Comparison of ENCODE assay signal across 10 cellular contexts in genomic region chr4:164937576-164938270, GRCh38. TPM values are rescaled to one million over a fixed set of nuclear protein-coding genes. Genes with fewer than 3 reads are reported as not detected.
DNase-seq lines count a peak whose midpoint lies in the region; ATAC-seq, FAIRE-seq and TF ChIP-seq lines count a peak whose summit lies in the region.
"Had no signal": no experiment of that assay in that cellular context is flagged by ENCODE, and none has a peak within 500 bp of the region (broad histone marks: within the 10 kb centered on the region; RNA-seq: fewer than 3 reads in every experiment).

No MANE protein-coding gene starts in this region.

- peak; percentile 92 for FAIRE-seq in GM19239 (lab: Jason Lieb, UNC)

- no peaks in the 10 kb centered on the region for H3K9me3 ChIP-seq in mammary epithelial cell (replicated peaks; ENCODE audit: insufficient read depth, low read length)
- H3K9me3 ChIP-seq: psoas muscle had no signal

- no peaks in the 10 kb centered on the region for H3K4me1 ChIP-seq in mammary epithelial cell (ENCODE audit: insufficient read depth, low read length)
- H3K4me1 ChIP-seq: psoas muscle had no signal

- no peak overlapping the region for H2AFZ ChIP-seq in mammary epithelial cell (ENCODE audit: low read depth, low read length)

- peaks cover 58% of the 10 kb centered on the region for H3K27me3 Mint-ChIP-seq in stimulated activated memory B cell treated with anti-CD40 and anti-IgM and Interleukin-4, amounts not matched to agents 10 μg/mL and 1 μg/mL and 100 μg/mL, for 72 hours
- H3K27me3 Mint-ChIP-seq in activated naive CD4-positive, alpha-beta T cell treated with anti-CD3 and anti-CD28 coated beads, Interleukin-2, amount 10 ng/mL, durations not matched to agents 7 days and 5 days, result peaks cover 12% of the 10 kb centered on the region

- no peaks in the 10 kb centered on the region for H3K4me1 Mint-ChIP-seq in stimulated activated memory B cell treated with anti-CD40 and anti-IgM and Interleukin-4, amounts not matched to agents 10 μg/mL and 1 μg/mL and 100 μg/mL, for 72 hours
- no peaks in the 10 kb centered on the region for H3K4me1 Mint-ChIP-seq in activated naive CD4-positive, alpha-beta T cell treated with anti-CD3 and anti-CD28 coated beads, Interleukin-2, amount 10 ng/mL, durations not matched to agents 7 days and 5 days

- TF ChIP-seq CTCF in 22Rv1 (IDR thresholded peaks at IDR 0.05), result peak; percentile 23
- peak; percentile 8 to 21 for TF ChIP-seq CTCF in mammary epithelial cell (conservative IDR thresholded peaks at IDR 0.05 in 1 of 2, IDR thresholded peaks at IDR 0.05 in 1 of 2; ENCODE audit: extremely low read depth in 1 of 2, insufficient read depth in 1 of 2, low read depth in 1 of 2, low read length in 2 of 2)

- CTCF ChIA-PET in mammary epithelial cell (lab: Charles Lee; ENCODE audit: low non-redundant PET), result interaction anchor here (0.7 kb wide), 1 partner anchor 1768 kb away, joined by 3 read pairs; no protein-coding TSS in a partner anchor
- CTCF ChIA-PET in activated naive CD4-positive, alpha-beta T cell treated with anti-CD3 and anti-CD28 coated beads, Interleukin-2, amount 10 ng/mL, durations not matched to agents 7 days and 5 days (lab: Charles Lee), result interaction anchor here (1.9 kb wide), 1 partner anchor 160 kb away, joined by 5 read pairs; no protein-coding TSS in a partner anchor

- H3K79me2 ChIP-seq in mammary epithelial cell (ENCODE audit: insufficient read depth, low read length), result no peaks in the 10 kb centered on the region

- H3K9ac ChIP-seq in mammary epithelial cell (ENCODE audit: insufficient read depth, low read length), result no peak overlapping the region

- H3K4me2 ChIP-seq in mammary epithelial cell (ENCODE audit: insufficient read depth, low read depth, low read length), result no peak overlapping the region

- no peaks in the 10 kb centered on the region for H3K36me3 Mint-ChIP-seq in stimulated activated memory B cell treated with anti-CD40 and anti-IgM and Interleukin-4, amounts not matched to agents 10 μg/mL and 1 μg/mL and 100 μg/mL, for 72 hours
- no peaks in the 10 kb centered on the region for H3K36me3 Mint-ChIP-seq in activated naive CD4-positive, alpha-beta T cell treated with anti-CD3 and anti-CD28 coated beads, Interleukin-2, amount 10 ng/mL, durations not matched to agents 7 days and 5 days

- no TSS peak for BruUV-seq in mammary epithelial cell (replicated peaks; lab: Mats Ljungman, UMichigan)

- no peaks in the 10 kb centered on the region for H3K36me3 ChIP-seq in mammary epithelial cell (ENCODE audit: insufficient read depth, low read length)

- ATAC-seq in HG03159 (IDR thresholded peaks at IDR 0.05; ENCODE audit: unreplicated experiment), result peak; percentile 51
- peak; percentile 42 for ATAC-seq in stimulated activated memory B cell treated with anti-CD40 and anti-IgM and Interleukin-4, amounts not matched to agents 10 μg/mL and 1 μg/mL and 100 μg/mL, for 72 hours
- ATAC-seq: psoas muscle had no signal

- DNase-seq in GM19239 (ENCODE audit: insufficient read length, low spot score), result peak; percentile 19
- no peak for DNase-seq in mammary epithelial cell
- DNase-seq in NCI-H146 treated with DMSO at 0.1 percent for 48 hours (lab: John Stamatoyannopoulos, UW; ENCODE audit: unreplicated experiment), result no peak
- DNase-seq in activated naive CD4-positive, alpha-beta T cell treated with anti-CD3 and anti-CD28 coated beads, Interleukin-2, amount 10 ng/mL, durations not matched to agents 7 days and 5 days, result no peak
- no peak for DNase-seq in GM19238 (ENCODE audit: insufficient read length, low spot score)
- DNase-seq: DND-41 had no signal

- dilution Hi-C loops in mammary epithelial cell (cut with HindIII; ENCODE audit: low sequenced_read_pairs), result no loop called here

- H3K4me3 Mint-ChIP-seq in stimulated activated memory B cell treated with anti-CD40 and anti-IgM and Interleukin-4, amounts not matched to agents 10 μg/mL and 1 μg/mL and 100 μg/mL, for 72 hours, result no peak overlapping the region
- H3K4me3 Mint-ChIP-seq in activated naive CD4-positive, alpha-beta T cell treated with anti-CD3 and anti-CD28 coated beads, Interleukin-2, amount 10 ng/mL, durations not matched to agents 7 days and 5 days, result no peak overlapping the region

- intact Hi-C loops in mammary epithelial cell (cut with micrococcal nuclease), result loop anchor here (10.0 kb wide), 1 partner anchor 57 kb away; no protein-coding TSS in a partner anchor

- H3K9me3 Mint-ChIP-seq in stimulated activated memory B cell treated with anti-CD40 and anti-IgM and Interleukin-4, amounts not matched to agents 10 μg/mL and 1 μg/mL and 100 μg/mL, for 72 hours, result no peaks in the 10 kb centered on the region
- no peaks in the 10 kb centered on the region for H3K9me3 Mint-ChIP-seq in activated naive CD4-positive, alpha-beta T cell treated with anti-CD3 and anti-CD28 coated beads, Interleukin-2, amount 10 ng/mL, durations not matched to agents 7 days and 5 days

- no peak overlapping the region for H3K27ac ChIP-seq in 22Rv1
- H3K27ac ChIP-seq in mammary epithelial cell (ENCODE audit: insufficient read depth, low read depth, low read length), result no peak overlapping the region
- H3K27ac ChIP-seq: psoas muscle had no signal

- H3K27me3 ChIP-seq in mammary epithelial cell (ENCODE audit: insufficient read depth, low read length), result no peaks in the 10 kb centered on the region

- no peaks in the 10 kb centered on the region for H4K20me1 ChIP-seq in mammary epithelial cell (ENCODE audit: insufficient read depth, low read length)

- H3K4me3 ChIP-seq in mammary epithelial cell (replicated peaks in 1 of 3; ENCODE audit: insufficient read depth in 1 of 3, low read depth in 2 of 3, low read length in 3 of 3), result no peak overlapping the region
- H3K4me3 ChIP-seq: psoas muscle had no signal

- in situ Hi-C loops in mammary epithelial cell (cut with MboI; ENCODE audit: low sequenced_read_pairs in 2 of 2), result no loop called here

- no peak overlapping the region for H3K27ac Mint-ChIP-seq in stimulated activated memory B cell treated with anti-CD40 and anti-IgM and Interleukin-4, amounts not matched to agents 10 μg/mL and 1 μg/mL and 100 μg/mL, for 72 hours
- H3K27ac Mint-ChIP-seq in activated naive CD4-positive, alpha-beta T cell treated with anti-CD3 and anti-CD28 coated beads, Interleukin-2, amount 10 ng/mL, durations not matched to agents 7 days and 5 days, result no peak overlapping the region

RNA-seq across cellular contexts. Expression of gene TRIM61, which starts 39.7 kb away (rescaled TPM):
- total RNA-seq in mammary epithelial cell, result not detected
- polyA plus RNA-seq in mammary epithelial cell, result not detected
- polyA minus RNA-seq in mammary epithelial cell, result not detected
